Comparison of ENCODE assay signal across 8 cellular contexts in genomic region chr3:171809513-171810277, GRCh38. TPM values are rescaled to one million over a fixed set of nuclear protein-coding genes. Genes with fewer than 3 reads are reported as not detected.
A peak's percentile ranks its signal among the peaks of the same experiment; 100 is the strongest.
DNase-seq lines count a peak whose midpoint lies in the region; ATAC-seq and TF ChIP-seq lines count a peak whose summit lies in the region.

No MANE protein-coding gene starts in this region.

- no peaks in the 10 kb centered on the region for H3K9me3 ChIP-seq in T-helper 17 cell (ENCODE audit: control insufficient read depth, low read length, poor library complexity, severe bottlenecking)
- no peaks in the 10 kb centered on the region for H3K9me3 ChIP-seq in iPS-18a (ENCODE audit: control insufficient read depth, low read depth, low read length)

- DNase-seq in GM10248 (ENCODE audit: extremely low spot score), result peak; percentile 59
- peak; percentile 67 for DNase-seq in KBM-7
- peak; percentile 34 to 44 (median 43) for DNase-seq in T-helper 17 cell
- DNase-seq in astrocyte of the spinal cord (ENCODE audit: low read depth, low spot score), result peak; percentile 93
- DNase-seq in skeletal muscle cell (ENCODE audit: low read depth), result peak; percentile 93
- no peak for DNase-seq in cerebellum (ENCODE audit: low spot score)

- H3K27me3 ChIP-seq in iPS-18a (ENCODE audit: control insufficient read depth, insufficient read depth, low read length), result peaks cover 37% of the 10 kb centered on the region

- H3K4me3 ChIP-seq in astrocyte of the spinal cord (ENCODE audit: low read depth, low read length), result peak overlapping the region; percentile 61
- peak overlapping the region; percentile 68 for H3K4me3 ChIP-seq in iPS-18a (ENCODE audit: low read length)
- H3K4me3 ChIP-seq in skeletal muscle cell (ENCODE audit: low read depth, low read length), result peak overlapping the region; percentile 63

- peaks cover 28% of the 10 kb centered on the region for H3K4me1 Mint-ChIP-seq in T-helper 17 cell

- peak overlapping the region; percentile 90 for H3K27ac Mint-ChIP-seq in T-helper 17 cell

- no peak overlapping the region for H3K27ac ChIP-seq in iPS-18a (ENCODE audit: low read length)

- H3K9ac ChIP-seq in iPS-18a (ENCODE audit: low read length), result no peak overlapping the region

- no peaks in the 10 kb centered on the region for H3K36me3 ChIP-seq in iPS-18a (ENCODE audit: control insufficient read depth, low read depth, low read length)

- H3K36me3 Mint-ChIP-seq in T-helper 17 cell (ENCODE audit: low read depth), result no peaks in the 10 kb centered on the region

- peak overlapping the region; percentile 93 for H3K4me3 Mint-ChIP-seq in T-helper 17 cell

- in situ Hi-C loops in KBM-7 (cut with MboI; ENCODE audit: low pct_unique_long_range_greater_than_20kb, low sequenced_read_pairs), result no loop called here
- in situ Hi-C loops in astrocyte of the spinal cord (cut with HindIII; ENCODE audit: low sequenced_read_pairs), result no loop called here

- POLR2A ChIA-PET in GM10248 (lab: Yijun Ruan, JAX), result no interaction called here

- ATAC-seq in GM21723 (IDR thresholded peaks at IDR 0.05; ENCODE audit: unreplicated experiment) (peak; percentile 63), T-helper 17 cell (peak; percentile 85)

- no peaks in the 10 kb centered on the region for H3K4me1 ChIP-seq in iPS-18a (ENCODE audit: control insufficient read depth, low read depth, low read length)

- CTCF ChIA-PET in GM10248 (lab: Yijun Ruan, JAX), result interaction anchor here (1.1 to 1.9 kb wide), 2 partner anchors 24 to 37 kb away, joined by 4 to 5 read pairs; no protein-coding TSS in a partner anchor

- TF ChIP-seq CTCF in GM10248 (IDR thresholded peaks at IDR 0.05; ENCODE audit: control extremely low read depth, extremely low read depth, low read depth, missing control alignments), result no peak
- no peak for TF ChIP-seq CTCF in astrocyte of the spinal cord (IDR thresholded peaks at IDR 0.05; ENCODE audit: low read depth, low read length)

- H3K27me3 Mint-ChIP-seq in T-helper 17 cell, result peaks cover 10% of the 10 kb centered on the region

RNA-seq across cellular contexts. Expression of gene PLD1, which starts 0.6 kb away (rescaled TPM):
- total RNA-seq in T-helper 17 cell (1 to 10 TPM; 6.2 to 9.4 TPM), cerebellum (16.8 TPM)

RNA-seq across cellular contexts. Expression of gene TMEM212, which starts 33.5 kb away (rescaled TPM):
- not detected for total RNA-seq in T-helper 17 cell
- total RNA-seq in cerebellum, result not detected
